1 cellular context compared by ENCODE assay signal in genomic region chr3:141368062-141368924, GRCh38.
A peak's percentile ranks its signal among the peaks of the same experiment; 100 is the strongest.
TF ChIP-seq lines count a peak whose summit lies in the region.

Gene ZBTB38, plus strand, starts transcription at chr3:141368504. Its CDS starts 73,885 bp downstream, at chr3:141442389.

TF ChIP-seq in HepG2, 621 proteins besides CTCF, POLR2A, EP300 and RAD21 (continued from another document and continues in another):
- TF ChIP-seq PLRG1 (conservative IDR thresholded peaks at IDR 0.05): no peak
- no peak for TF ChIP-seq ZNF180 (CRISPR knock-in tag; IDR thresholded peaks at IDR 0.05; ENCODE audit: borderline replicate concordance, low read depth)
- TF ChIP-seq HNRNPL (IDR thresholded peaks at IDR 0.05; ENCODE audit: low read depth, low read length): peak; percentile 45; the same call in 1 of the 2 replicates
- TF ChIP-seq ZNF782 (CRISPR knock-in tag; IDR thresholded peaks at IDR 0.05; ENCODE audit: borderline replicate concordance): peak; percentile 66; the same call in 1 of the 2 replicates
- TF ChIP-seq MZF1 (CRISPR knock-in tag; IDR thresholded peaks at IDR 0.05; ENCODE audit: borderline replicate concordance): no peak
- TF ChIP-seq RFXAP (CRISPR knock-in tag; IDR thresholded peaks at IDR 0.05; ENCODE audit: borderline replicate concordance): peak; percentile 86
- TF ChIP-seq KDM6A (CRISPR knock-in tag; IDR thresholded peaks at IDR 0.05; ENCODE audit: low read depth): peak; percentile 85
- peak; percentile 95 for TF ChIP-seq MED1 (CRISPR knock-in tag; IDR thresholded peaks at IDR 0.05)
- TF ChIP-seq, protein P1, sequence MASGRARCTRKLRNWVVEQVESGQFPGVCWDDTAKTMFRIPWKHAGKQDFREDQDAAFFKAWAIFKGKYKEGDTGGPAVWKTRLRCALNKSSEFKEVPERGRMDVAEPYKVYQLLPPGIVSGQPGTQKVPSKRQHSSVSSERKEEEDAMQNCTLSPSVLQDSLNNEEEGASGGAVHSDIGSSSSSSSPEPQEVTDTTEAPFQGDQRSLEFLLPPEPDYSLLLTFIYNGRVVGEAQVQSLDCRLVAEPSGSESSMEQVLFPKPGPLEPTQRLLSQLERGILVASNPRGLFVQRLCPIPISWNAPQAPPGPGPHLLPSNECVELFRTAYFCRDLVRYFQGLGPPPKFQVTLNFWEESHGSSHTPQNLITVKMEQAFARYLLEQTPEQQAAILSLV (CRISPR knock-in tag; IDR thresholded peaks at IDR 0.05; ENCODE audit: borderline replicate concordance): peak; percentile 77; the same call in 1 of the 2 replicates
- TF ChIP-seq SNAPC2 (CRISPR knock-in tag; IDR thresholded peaks at IDR 0.05): 0 out of 2 replicates have a peak, but pooled peaks have one; percentile 67
- TF ChIP-seq ZNF350 (CRISPR knock-in tag; IDR thresholded peaks at IDR 0.05; ENCODE audit: borderline replicate concordance, low read depth): peak; percentile 97
- no peak for TF ChIP-seq ZNF674 (CRISPR knock-in tag; IDR thresholded peaks at IDR 0.05; ENCODE audit: low read depth)
- TF ChIP-seq THAP11 (CRISPR knock-in tag; IDR thresholded peaks at IDR 0.05): peak; percentile 87
- TF ChIP-seq MNT (IDR thresholded peaks at IDR 0.05): peak; percentile 13; the same call in 1 of the 2 replicates
- peak; percentile 90 for TF ChIP-seq KAT8 (CRISPR knock-in tag; IDR thresholded peaks at IDR 0.05)
- peak; percentile 97 for TF ChIP-seq ZNF788 (CRISPR knock-in tag; IDR thresholded peaks at IDR 0.05; ENCODE audit: borderline replicate concordance)
- TF ChIP-seq, protein P2, sequence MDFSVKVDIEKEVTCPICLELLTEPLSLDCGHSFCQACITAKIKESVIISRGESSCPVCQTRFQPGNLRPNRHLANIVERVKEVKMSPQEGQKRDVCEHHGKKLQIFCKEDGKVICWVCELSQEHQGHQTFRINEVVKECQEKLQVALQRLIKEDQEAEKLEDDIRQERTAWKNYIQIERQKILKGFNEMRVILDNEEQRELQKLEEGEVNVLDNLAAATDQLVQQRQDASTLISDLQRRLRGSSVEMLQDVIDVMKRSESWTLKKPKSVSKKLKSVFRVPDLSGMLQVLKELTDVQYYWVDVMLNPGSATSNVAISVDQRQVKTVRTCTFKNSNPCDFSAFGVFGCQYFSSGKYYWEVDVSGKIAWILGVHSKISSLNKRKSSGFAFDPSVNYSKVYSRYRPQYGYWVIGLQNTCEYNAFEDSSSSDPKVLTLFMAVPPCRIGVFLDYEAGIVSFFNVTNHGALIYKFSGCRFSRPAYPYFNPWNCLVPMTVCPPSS (IDR thresholded peaks at IDR 0.05): no peak
- TF ChIP-seq ATF3 (CRISPR knock-in tag; IDR thresholded peaks at IDR 0.05): peak; percentile 95
- peak; percentile 94 for TF ChIP-seq ZNF747 (CRISPR knock-in tag; IDR thresholded peaks at IDR 0.05; ENCODE audit: borderline replicate concordance)
- TF ChIP-seq ZNF710 (CRISPR knock-in tag; IDR thresholded peaks at IDR 0.05; ENCODE audit: borderline replicate concordance): peak; percentile 91; the same call in 1 of the 2 replicates
- peak; percentile 9; the same call in 1 of the 2 replicates for TF ChIP-seq NFYC (CRISPR knock-in tag; IDR thresholded peaks at IDR 0.05)
- no peak for TF ChIP-seq ZBTB44 (CRISPR knock-in tag; IDR thresholded peaks at IDR 0.05)
- peak; percentile 65; the same call in 1 of the 2 replicates for TF ChIP-seq NFKBIZ (CRISPR knock-in tag; IDR thresholded peaks at IDR 0.05)
- TF ChIP-seq ZNF326 (CRISPR knock-in tag; IDR thresholded peaks at IDR 0.05; ENCODE audit: borderline replicate concordance): no peak
- TF ChIP-seq, protein P3, sequence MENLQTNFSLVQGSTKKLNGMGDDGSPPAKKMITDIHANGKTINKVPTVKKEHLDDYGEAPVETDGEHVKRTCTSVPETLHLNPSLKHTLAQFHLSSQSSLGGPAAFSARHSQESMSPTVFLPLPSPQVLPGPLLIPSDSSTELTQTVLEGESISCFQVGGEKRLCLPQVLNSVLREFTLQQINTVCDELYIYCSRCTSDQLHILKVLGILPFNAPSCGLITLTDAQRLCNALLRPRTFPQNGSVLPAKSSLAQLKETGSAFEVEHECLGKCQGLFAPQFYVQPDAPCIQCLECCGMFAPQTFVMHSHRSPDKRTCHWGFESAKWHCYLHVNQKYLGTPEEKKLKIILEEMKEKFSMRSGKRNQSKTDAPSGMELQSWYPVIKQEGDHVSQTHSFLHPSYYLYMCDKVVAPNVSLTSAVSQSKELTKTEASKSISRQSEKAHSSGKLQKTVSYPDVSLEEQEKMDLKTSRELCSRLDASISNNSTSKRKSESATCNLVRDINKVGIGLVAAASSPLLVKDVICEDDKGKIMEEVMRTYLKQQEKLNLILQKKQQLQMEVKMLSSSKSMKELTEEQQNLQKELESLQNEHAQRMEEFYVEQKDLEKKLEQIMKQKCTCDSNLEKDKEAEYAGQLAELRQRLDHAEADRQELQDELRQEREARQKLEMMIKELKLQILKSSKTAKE (CRISPR knock-in tag; IDR thresholded peaks at IDR 0.05; ENCODE audit: borderline replicate concordance): peak; percentile 98
- no peak for TF ChIP-seq SNAPC4 (CRISPR knock-in tag; IDR thresholded peaks at IDR 0.05)
- no peak for TF ChIP-seq HNRNPH1 (optimal IDR thresholded peaks at IDR 0.05; ENCODE audit: low read depth, low read length)
- TF ChIP-seq YEATS2 (CRISPR knock-in tag; IDR thresholded peaks at IDR 0.05; ENCODE audit: borderline replicate concordance): peak; percentile 67; the same call in 1 of the 2 replicates
- TF ChIP-seq TBL1XR1 (IDR thresholded peaks at IDR 0.05; ENCODE audit: borderline replicate concordance, low read length, partially characterized antibody): peak; percentile 72
- no peak for TF ChIP-seq ZFP36L2 (CRISPR knock-in tag; IDR thresholded peaks at IDR 0.05)
- TF ChIP-seq FOXA3 (CRISPR knock-in tag; IDR thresholded peaks at IDR 0.05): peak; percentile 88
- peak; percentile 90 for TF ChIP-seq MIER3 (CRISPR knock-in tag; IDR thresholded peaks at IDR 0.05; ENCODE audit: borderline replicate concordance)
- peak; percentile 78; the same call in 1 of the 2 replicates for TF ChIP-seq ZSCAN9 (CRISPR knock-in tag; IDR thresholded peaks at IDR 0.05; ENCODE audit: borderline replicate concordance)
- peak; percentile 67; the same call in 1 of the 2 replicates for TF ChIP-seq TGIF2 (CRISPR knock-in tag; IDR thresholded peaks at IDR 0.05)
- TF ChIP-seq XBP1 (CRISPR knock-in tag; IDR thresholded peaks at IDR 0.05): 0 out of 2 replicates have a peak, but pooled peaks have one; percentile 85
- no peak for TF ChIP-seq RBM22 (optimal IDR thresholded peaks at IDR 0.05; ENCODE audit: low read length)
- TF ChIP-seq KDM3A (CRISPR knock-in tag; IDR thresholded peaks at IDR 0.05; ENCODE audit: low read depth): peak; percentile 80; the same call in 1 of the 2 replicates
- peak; percentile 96; the same call in 1 of the 2 replicates for TF ChIP-seq ERF (CRISPR knock-in tag; IDR thresholded peaks at IDR 0.05)
- TF ChIP-seq, protein P4, sequence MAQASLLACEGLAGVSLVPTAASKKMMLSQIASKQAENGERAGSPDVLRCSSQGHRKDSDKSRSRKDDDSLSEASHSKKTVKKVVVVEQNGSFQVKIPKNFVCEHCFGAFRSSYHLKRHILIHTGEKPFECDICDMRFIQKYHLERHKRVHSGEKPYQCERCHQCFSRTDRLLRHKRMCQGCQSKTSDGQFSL (CRISPR knock-in tag; IDR thresholded peaks at IDR 0.05): peak; percentile 48; the same call in 1 of the 2 replicates
